1 cellular context compared by ENCODE assay signal in the genomic region with DNA sequence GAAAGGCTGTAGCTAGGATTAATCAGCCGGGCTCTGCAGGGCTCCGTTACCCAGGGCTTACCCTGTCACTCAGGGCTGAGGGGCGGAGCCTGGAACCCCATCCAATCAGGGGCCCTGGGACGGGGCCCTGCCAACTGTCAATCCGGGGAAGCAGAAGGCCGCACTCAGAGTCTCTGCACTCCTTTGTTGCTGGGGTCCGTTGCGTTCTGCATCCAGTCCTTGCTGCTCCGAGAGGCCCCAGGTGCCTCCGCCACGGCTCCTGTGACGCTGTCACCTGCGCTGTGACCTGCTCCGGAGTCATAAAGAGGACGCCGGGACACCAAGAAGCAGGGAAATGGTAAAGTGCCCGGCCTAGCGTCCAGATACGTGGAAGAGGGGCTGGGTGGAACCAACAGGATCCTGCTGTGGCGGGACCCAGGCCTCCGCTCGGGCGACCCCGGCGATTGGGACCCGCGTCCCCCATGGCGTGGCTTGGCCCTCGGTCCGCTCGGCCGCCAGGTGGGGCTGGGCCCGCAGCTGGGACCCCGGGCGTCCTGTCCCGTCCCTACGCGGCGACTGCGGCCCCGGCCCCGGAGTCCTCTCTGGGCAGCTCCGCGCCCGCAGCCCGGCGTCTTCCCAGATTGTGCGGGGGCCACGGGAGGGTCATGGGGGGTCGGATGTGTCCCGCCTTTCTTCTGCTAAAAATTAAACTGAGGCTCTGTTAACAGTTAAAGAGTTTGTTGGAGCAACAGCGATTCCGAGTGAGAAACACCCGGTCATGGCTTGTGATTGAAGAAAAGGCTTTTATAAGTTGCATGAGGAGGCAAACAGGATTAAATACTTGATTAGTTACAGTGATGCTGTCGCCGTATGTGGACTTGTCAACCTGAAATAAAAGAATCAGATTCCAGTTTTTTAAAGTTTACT.
A peak's percentile ranks its signal among the peaks of the same experiment; 100 is the strongest.
TF ChIP-seq lines count a peak whose summit lies in the region.

A gene (plus strand): TSS at position 133 of the 906 bp plus-strand sequence. CDS start 7,431 bp downstream, outside the sequence.

TF ChIP-seq in HepG2, 621 proteins besides CTCF, POLR2A, EP300 and RAD21 (continued from another document and continues in another):
- TF ChIP-seq, protein P1, sequence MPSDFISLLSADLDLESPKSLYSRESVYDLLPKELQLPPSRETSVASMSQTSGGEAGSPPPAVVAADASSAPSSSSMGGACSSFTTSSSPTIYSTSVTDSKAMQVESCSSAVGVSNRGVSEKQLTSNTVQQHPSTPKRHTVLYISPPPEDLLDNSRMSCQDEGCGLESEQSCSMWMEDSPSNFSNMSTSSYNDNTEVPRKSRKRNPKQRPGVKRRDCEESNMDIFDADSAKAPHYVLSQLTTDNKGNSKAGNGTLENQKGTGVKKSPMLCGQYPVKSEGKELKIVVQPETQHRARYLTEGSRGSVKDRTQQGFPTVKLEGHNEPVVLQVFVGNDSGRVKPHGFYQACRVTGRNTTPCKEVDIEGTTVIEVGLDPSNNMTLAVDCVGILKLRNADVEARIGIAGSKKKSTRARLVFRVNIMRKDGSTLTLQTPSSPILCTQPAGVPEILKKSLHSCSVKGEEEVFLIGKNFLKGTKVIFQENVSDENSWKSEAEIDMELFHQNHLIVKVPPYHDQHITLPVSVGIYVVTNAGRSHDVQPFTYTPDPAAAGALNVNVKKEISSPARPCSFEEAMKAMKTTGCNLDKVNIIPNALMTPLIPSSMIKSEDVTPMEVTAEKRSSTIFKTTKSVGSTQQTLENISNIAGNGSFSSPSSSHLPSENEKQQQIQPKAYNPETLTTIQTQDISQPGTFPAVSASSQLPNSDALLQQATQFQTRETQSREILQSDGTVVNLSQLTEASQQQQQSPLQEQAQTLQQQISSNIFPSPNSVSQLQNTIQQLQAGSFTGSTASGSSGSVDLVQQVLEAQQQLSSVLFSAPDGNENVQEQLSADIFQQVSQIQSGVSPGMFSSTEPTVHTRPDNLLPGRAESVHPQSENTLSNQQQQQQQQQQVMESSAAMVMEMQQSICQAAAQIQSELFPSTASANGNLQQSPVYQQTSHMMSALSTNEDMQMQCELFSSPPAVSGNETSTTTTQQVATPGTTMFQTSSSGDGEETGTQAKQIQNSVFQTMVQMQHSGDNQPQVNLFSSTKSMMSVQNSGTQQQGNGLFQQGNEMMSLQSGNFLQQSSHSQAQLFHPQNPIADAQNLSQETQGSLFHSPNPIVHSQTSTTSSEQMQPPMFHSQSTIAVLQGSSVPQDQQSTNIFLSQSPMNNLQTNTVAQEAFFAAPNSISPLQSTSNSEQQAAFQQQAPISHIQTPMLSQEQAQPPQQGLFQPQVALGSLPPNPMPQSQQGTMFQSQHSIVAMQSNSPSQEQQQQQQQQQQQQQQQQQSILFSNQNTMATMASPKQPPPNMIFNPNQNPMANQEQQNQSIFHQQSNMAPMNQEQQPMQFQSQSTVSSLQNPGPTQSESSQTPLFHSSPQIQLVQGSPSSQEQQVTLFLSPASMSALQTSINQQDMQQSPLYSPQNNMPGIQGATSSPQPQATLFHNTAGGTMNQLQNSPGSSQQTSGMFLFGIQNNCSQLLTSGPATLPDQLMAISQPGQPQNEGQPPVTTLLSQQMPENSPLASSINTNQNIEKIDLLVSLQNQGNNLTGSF (CRISPR knock-in tag; IDR thresholded peaks at IDR 0.05), result 0 out of 2 replicates have a peak, but pooled peaks have one; percentile 20
- TF ChIP-seq ZBTB21 (CRISPR knock-in tag; IDR thresholded peaks at IDR 0.05) (peak; percentile 63; the same call in 1 of the 2 replicates), GFI1 (CRISPR knock-in tag; IDR thresholded peaks at IDR 0.05; ENCODE audit: borderline replicate concordance) (peak; percentile 63; the same call in 1 of the 2 replicates), PITX1 (CRISPR knock-in tag; IDR thresholded peaks at IDR 0.05) (peak; percentile 50; the same call in 1 of the 2 replicates), ZNF230 (CRISPR knock-in tag; IDR thresholded peaks at IDR 0.05) (no peak), CCDC6 (CRISPR knock-in tag; IDR thresholded peaks at IDR 0.05) (no peak), RARG (CRISPR knock-in tag; IDR thresholded peaks at IDR 0.05; ENCODE audit: low read depth) (no peak), ETV5 (CRISPR knock-in tag; IDR thresholded peaks at IDR 0.05; ENCODE audit: borderline replicate concordance) (no peak), LCORL (IDR thresholded peaks at IDR 0.05) (no peak), LCORL (CRISPR knock-in tag; IDR thresholded peaks at IDR 0.05) (peak; percentile 75), GZF1 (CRISPR knock-in tag; IDR thresholded peaks at IDR 0.05) (no peak), REPIN1 (CRISPR knock-in tag; IDR thresholded peaks at IDR 0.05; ENCODE audit: borderline replicate concordance, low read depth) (peak; percentile 52; the same call in 1 of the 2 replicates), ZFP36L1 (CRISPR knock-in tag; IDR thresholded peaks at IDR 0.05) (no peak), KMT2A (CRISPR knock-in tag; IDR thresholded peaks at IDR 0.05) (peak; percentile 66), CEBPB (IDR thresholded peaks at IDR 0.05; ENCODE audit: borderline replicate concordance, low read depth, low read length) (no peak), SIN3B (IDR thresholded peaks at IDR 0.05; ENCODE audit: low read length) (no peak)
- TF ChIP-seq, protein P2, sequence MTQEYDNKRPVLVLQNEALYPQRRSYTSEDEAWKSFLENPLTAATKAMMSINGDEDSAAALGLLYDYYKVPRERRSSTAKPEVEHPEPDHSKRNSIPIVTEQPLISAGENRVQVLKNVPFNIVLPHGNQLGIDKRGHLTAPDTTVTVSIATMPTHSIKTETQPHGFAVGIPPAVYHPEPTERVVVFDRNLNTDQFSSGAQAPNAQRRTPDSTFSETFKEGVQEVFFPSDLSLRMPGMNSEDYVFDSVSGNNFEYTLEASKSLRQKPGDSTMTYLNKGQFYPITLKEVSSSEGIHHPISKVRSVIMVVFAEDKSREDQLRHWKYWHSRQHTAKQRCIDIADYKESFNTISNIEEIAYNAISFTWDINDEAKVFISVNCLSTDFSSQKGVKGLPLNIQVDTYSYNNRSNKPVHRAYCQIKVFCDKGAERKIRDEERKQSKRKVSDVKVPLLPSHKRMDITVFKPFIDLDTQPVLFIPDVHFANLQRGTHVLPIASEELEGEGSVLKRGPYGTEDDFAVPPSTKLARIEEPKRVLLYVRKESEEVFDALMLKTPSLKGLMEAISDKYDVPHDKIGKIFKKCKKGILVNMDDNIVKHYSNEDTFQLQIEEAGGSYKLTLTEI (CRISPR knock-in tag; conservative IDR thresholded peaks at IDR 0.05), result no peak
- TF ChIP-seq, protein P3, sequence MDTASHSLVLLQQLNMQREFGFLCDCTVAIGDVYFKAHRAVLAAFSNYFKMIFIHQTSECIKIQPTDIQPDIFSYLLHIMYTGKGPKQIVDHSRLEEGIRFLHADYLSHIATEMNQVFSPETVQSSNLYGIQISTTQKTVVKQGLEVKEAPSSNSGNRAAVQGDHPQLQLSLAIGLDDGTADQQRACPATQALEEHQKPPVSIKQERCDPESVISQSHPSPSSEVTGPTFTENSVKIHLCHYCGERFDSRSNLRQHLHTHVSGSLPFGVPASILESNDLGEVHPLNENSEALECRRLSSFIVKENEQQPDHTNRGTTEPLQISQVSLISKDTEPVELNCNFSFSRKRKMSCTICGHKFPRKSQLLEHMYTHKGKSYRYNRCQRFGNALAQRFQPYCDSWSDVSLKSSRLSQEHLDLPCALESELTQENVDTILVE (CRISPR knock-in tag; IDR thresholded peaks at IDR 0.05), result peak; percentile 29; the same call in 1 of the 2 replicates
- TF ChIP-seq, protein P4, sequence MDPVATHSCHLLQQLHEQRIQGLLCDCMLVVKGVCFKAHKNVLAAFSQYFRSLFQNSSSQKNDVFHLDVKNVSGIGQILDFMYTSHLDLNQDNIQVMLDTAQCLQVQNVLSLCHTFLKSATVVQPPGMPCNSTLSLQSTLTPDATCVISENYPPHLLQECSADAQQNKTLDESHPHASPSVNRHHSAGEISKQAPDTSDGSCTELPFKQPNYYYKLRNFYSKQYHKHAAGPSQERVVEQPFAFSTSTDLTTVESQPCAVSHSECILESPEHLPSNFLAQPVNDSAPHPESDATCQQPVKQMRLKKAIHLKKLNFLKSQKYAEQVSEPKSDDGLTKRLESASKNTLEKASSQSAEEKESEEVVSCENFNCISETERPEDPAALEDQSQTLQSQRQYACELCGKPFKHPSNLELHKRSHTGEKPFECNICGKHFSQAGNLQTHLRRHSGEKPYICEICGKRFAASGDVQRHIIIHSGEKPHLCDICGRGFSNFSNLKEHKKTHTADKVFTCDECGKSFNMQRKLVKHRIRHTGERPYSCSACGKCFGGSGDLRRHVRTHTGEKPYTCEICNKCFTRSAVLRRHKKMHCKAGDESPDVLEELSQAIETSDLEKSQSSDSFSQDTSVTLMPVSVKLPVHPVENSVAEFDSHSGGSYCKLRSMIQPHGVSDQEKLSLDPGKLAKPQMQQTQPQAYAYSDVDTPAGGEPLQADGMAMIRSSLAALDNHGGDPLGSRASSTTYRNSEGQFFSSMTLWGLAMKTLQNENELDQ (CRISPR knock-in tag; IDR thresholded peaks at IDR 0.05; ENCODE audit: borderline replicate concordance), result no peak
- TF ChIP-seq, protein P5, sequence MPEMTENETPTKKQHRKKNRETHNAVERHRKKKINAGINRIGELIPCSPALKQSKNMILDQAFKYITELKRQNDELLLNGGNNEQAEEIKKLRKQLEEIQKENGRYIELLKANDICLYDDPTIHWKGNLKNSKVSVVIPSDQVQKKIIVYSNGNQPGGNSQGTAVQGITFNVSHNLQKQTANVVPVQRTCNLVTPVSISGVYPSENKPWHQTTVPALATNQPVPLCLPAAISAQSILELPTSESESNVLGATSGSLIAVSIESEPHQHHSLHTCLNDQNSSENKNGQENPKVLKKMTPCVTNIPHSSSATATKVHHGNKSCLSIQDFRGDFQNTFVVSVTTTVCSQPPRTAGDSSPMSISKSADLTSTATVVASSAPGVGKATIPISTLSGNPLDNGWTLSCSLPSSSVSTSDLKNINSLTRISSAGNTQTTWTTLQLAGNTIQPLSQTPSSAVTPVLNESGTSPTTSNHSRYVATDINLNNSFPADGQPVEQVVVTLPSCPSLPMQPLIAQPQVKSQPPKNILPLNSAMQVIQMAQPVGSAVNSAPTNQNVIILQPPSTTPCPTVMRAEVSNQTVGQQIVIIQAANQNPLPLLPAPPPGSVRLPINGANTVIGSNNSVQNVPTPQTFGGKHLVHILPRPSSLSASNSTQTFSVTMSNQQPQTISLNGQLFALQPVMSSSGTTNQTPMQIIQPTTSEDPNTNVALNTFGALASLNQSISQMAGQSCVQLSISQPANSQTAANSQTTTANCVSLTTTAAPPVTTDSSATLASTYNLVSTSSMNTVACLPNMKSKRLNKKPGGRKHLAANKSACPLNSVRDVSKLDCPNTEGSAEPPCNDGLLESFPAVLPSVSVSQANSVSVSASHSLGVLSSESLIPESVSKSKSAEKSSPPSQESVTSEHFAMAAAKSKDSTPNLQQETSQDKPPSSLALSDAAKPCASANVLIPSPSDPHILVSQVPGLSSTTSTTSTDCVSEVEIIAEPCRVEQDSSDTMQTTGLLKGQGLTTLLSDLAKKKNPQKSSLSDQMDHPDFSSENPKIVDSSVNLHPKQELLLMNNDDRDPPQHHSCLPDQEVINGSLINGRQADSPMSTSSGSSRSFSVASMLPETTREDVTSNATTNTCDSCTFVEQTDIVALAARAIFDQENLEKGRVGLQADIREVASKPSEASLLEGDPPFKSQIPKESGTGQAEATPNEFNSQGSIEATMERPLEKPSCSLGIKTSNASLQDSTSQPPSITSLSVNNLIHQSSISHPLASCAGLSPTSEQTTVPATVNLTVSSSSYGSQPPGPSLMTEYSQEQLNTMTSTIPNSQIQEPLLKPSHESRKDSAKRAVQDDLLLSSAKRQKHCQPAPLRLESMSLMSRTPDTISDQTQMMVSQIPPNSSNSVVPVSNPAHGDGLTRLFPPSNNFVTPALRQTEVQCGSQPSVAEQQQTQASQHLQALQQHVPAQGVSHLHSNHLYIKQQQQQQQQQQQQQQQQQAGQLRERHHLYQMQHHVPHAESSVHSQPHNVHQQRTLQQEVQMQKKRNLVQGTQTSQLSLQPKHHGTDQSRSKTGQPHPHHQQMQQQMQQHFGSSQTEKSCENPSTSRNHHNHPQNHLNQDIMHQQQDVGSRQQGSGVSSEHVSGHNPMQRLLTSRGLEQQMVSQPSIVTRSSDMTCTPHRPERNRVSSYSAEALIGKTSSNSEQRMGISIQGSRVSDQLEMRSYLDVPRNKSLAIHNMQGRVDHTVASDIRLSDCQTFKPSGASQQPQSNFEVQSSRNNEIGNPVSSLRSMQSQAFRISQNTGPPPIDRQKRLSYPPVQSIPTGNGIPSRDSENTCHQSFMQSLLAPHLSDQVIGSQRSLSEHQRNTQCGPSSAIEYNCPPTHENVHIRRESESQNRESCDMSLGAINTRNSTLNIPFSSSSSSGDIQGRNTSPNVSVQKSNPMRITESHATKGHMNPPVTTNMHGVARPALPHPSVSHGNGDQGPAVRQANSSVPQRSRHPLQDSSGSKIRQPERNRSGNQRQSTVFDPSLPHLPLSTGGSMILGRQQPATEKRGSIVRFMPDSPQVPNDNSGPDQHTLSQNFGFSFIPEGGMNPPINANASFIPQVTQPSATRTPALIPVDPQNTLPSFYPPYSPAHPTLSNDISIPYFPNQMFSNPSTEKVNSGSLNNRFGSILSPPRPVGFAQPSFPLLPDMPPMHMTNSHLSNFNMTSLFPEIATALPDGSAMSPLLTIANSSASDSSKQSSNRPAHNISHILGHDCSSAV (CRISPR knock-in tag; IDR thresholded peaks at IDR 0.05; ENCODE audit: borderline replicate concordance), result no peak
- TF ChIP-seq, protein P6, sequence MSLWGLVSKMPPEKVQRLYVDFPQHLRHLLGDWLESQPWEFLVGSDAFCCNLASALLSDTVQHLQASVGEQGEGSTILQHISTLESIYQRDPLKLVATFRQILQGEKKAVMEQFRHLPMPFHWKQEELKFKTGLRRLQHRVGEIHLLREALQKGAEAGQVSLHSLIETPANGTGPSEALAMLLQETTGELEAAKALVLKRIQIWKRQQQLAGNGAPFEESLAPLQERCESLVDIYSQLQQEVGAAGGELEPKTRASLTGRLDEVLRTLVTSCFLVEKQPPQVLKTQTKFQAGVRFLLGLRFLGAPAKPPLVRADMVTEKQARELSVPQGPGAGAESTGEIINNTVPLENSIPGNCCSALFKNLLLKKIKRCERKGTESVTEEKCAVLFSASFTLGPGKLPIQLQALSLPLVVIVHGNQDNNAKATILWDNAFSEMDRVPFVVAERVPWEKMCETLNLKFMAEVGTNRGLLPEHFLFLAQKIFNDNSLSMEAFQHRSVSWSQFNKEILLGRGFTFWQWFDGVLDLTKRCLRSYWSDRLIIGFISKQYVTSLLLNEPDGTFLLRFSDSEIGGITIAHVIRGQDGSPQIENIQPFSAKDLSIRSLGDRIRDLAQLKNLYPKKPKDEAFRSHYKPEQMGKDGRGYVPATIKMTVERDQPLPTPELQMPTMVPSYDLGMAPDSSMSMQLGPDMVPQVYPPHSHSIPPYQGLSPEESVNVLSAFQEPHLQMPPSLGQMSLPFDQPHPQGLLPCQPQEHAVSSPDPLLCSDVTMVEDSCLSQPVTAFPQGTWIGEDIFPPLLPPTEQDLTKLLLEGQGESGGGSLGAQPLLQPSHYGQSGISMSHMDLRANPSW (CRISPR knock-in tag; IDR thresholded peaks at IDR 0.05; ENCODE audit: borderline replicate concordance), result no peak
- TF ChIP-seq, protein P7, sequence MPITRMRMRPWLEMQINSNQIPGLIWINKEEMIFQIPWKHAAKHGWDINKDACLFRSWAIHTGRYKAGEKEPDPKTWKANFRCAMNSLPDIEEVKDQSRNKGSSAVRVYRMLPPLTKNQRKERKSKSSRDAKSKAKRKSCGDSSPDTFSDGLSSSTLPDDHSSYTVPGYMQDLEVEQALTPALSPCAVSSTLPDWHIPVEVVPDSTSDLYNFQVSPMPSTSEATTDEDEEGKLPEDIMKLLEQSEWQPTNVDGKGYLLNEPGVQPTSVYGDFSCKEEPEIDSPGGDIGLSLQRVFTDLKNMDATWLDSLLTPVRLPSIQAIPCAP (CRISPR knock-in tag; IDR thresholded peaks at IDR 0.05; ENCODE audit: low read depth), result no peak
- TF ChIP-seq, protein P8, sequence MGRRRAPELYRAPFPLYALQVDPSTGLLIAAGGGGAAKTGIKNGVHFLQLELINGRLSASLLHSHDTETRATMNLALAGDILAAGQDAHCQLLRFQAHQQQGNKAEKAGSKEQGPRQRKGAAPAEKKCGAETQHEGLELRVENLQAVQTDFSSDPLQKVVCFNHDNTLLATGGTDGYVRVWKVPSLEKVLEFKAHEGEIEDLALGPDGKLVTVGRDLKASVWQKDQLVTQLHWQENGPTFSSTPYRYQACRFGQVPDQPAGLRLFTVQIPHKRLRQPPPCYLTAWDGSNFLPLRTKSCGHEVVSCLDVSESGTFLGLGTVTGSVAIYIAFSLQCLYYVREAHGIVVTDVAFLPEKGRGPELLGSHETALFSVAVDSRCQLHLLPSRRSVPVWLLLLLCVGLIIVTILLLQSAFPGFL (CRISPR knock-in tag; IDR thresholded peaks at IDR 0.05), result no peak
